Comparison of ENCODE assay signal across 26 cellular contexts in genomic region chr6:14831922-14832321, GRCh38.
A peak's percentile ranks its signal among the peaks of the same experiment; 100 is the strongest.
DNase-seq lines count a peak whose midpoint lies in the region; ATAC-seq and TF ChIP-seq lines count a peak whose summit lies in the region.
"Had no signal": no experiment of that assay in that cellular context is flagged by ENCODE, and none has a peak within 500 bp of the region (broad histone marks: within the 10 kb centered on the region; RNA-seq: fewer than 3 reads in every experiment).

No MANE protein-coding gene starts in this region.

- no peaks in the 10 kb centered on the region for H3K36me3 ChIP-seq in thyroid gland
- H3K36me3 ChIP-seq: breast epithelium, heart left ventricle, stomach, tibial artery had no signal

- H3K27me3 ChIP-seq in thyroid gland = no peaks in the 10 kb centered on the region
- H3K27me3 ChIP-seq: breast epithelium, heart left ventricle, stomach had no signal

- no peaks in the 10 kb centered on the region for H3K9me3 ChIP-seq in thyroid gland
- H3K9me3 ChIP-seq: breast epithelium, heart left ventricle, stomach, tibial artery had no signal

- no peak overlapping the region for H3K27ac Mint-ChIP-seq in HFFc6
- H3K27ac Mint-ChIP-seq: activated naive CD4-positive, alpha-beta T cell treated with anti-CD3 and anti-CD28 coated beads, Interleukin-2, amount 10 ng/mL, durations not matched to agents 7 days and 5 days; activated T-helper 1 cell treated with anti-CD3 and anti-CD28 coated beads, Interleukin-12 subunit alpha, Interleukin-12 subunit beta, Interleukin-2, Interleukin-4 antibody, amounts not matched to agents 30 ng/mL and 10 ng/mL and 1 ng/mL, durations not matched to agents 14 hours and 24 hours and 36 hours; CD4-positive, CD25-positive, alpha-beta regulatory T cell; effector memory CD8-positive, alpha-beta T cell had no signal

- H3K4me1 ChIP-seq in thyroid gland = peaks cover 6 to 13% of the 10 kb centered on the region in 2 donors
- H3K4me1 ChIP-seq: breast epithelium, heart left ventricle, stomach, tibial artery had no signal

- H3K4me3 Mint-ChIP-seq in HFFc6 = no peak overlapping the region
- H3K4me3 Mint-ChIP-seq: activated naive CD4-positive, alpha-beta T cell treated with anti-CD3 and anti-CD28 coated beads, Interleukin-2, amount 10 ng/mL, durations not matched to agents 7 days and 5 days; activated T-helper 1 cell treated with anti-CD3 and anti-CD28 coated beads, Interleukin-12 subunit alpha, Interleukin-12 subunit beta, Interleukin-2, Interleukin-4 antibody, amounts not matched to agents 30 ng/mL and 10 ng/mL and 1 ng/mL, durations not matched to agents 14 hours and 24 hours and 36 hours; CD4-positive, CD25-positive, alpha-beta regulatory T cell; effector memory CD8-positive, alpha-beta T cell had no signal

- H3K4me1 Mint-ChIP-seq in HFFc6 (ENCODE audit: low read depth) = no peaks in the 10 kb centered on the region
- H3K4me1 Mint-ChIP-seq: activated naive CD4-positive, alpha-beta T cell treated with anti-CD3 and anti-CD28 coated beads, Interleukin-2, amount 10 ng/mL, durations not matched to agents 7 days and 5 days; CD4-positive, CD25-positive, alpha-beta regulatory T cell had no signal

- no peaks in the 10 kb centered on the region for H3K9me3 Mint-ChIP-seq in HFFc6
- H3K9me3 Mint-ChIP-seq: activated naive CD4-positive, alpha-beta T cell treated with anti-CD3 and anti-CD28 coated beads, Interleukin-2, amount 10 ng/mL, durations not matched to agents 7 days and 5 days; CD4-positive, CD25-positive, alpha-beta regulatory T cell; effector memory CD8-positive, alpha-beta T cell had no signal

- no peak for TF ChIP-seq POLR2A in thyroid gland (IDR thresholded peaks at IDR 0.05)

- H3K27me3 Mint-ChIP-seq in HFFc6 (ENCODE audit: insufficient read depth) = peaks cover 11% of the 10 kb centered on the region

- no peak overlapping the region for H3K27ac ChIP-seq in thyroid gland
- H3K27ac ChIP-seq: breast epithelium, heart left ventricle, stomach, tibial artery had no signal

- no peak for ATAC-seq in HG03196 (IDR thresholded peaks at IDR 0.05; ENCODE audit: unreplicated experiment)
- ATAC-seq: effector memory CD8-positive, alpha-beta T cell; heart left ventricle had no signal

- peak in 2 of 3 experiments; percentile 3 to 11 for DNase-seq in NCI-H1417 (lab: John Stamatoyannopoulos, UW)
- no peak for DNase-seq in NCI-H1417 treated with DMSO at 0.1 percent for 48 hours (lab: John Stamatoyannopoulos, UW)
- DNase-seq in astrocyte of the spinal cord (ENCODE audit: low read depth, low spot score) = peak; percentile 35
- peak; percentile 49 for DNase-seq in midbrain (lab: John Stamatoyannopoulos, UW)
- peak; percentile 5 to 18 for DNase-seq in thyroid gland
- DNase-seq in HFFc6 = no peak
- DNase-seq in activated CD4-positive, alpha-beta T cell treated with anti-CD3 and anti-CD28 coated beads for 1 hour = no peak
- DNase-seq: 8988T; activated naive CD4-positive, alpha-beta T cell treated with anti-CD3 and anti-CD28 coated beads, Interleukin-2, amount 10 ng/mL, durations not matched to agents 7 days and 5 days; amniotic stem cell; CD4-positive, CD25-positive, alpha-beta regulatory T cell; cortex of kidney; effector memory CD8-positive, alpha-beta T cell; EL; heart left ventricle; kidney glomerular epithelial cell; NCI-H2081 treated with DMSO at 0.1 percent for 48 hours; NCI-H524; Right ventricle myocardium superior; stomach; T1000; tibial artery had no signal

- intact Hi-C loops in thyroid gland (cut with DNase I) = no loop called here

- WGBS in thyroid gland, 2 donors = 20 to 34% methylated on average over 6 of the region's 6 CpGs

- TF ChIP-seq CTCF in astrocyte of the spinal cord (IDR thresholded peaks at IDR 0.05; ENCODE audit: low read depth, low read length) (no peak), thyroid gland (IDR thresholded peaks at IDR 0.05) (no peak), HFFc6 (IDR thresholded peaks at IDR 0.05) (no peak)

- H3K4me3 ChIP-seq in astrocyte of the spinal cord (ENCODE audit: low read depth, low read length) (no peak overlapping the region), thyroid gland (replicated peaks in 1 of 3) (no peak overlapping the region)
- H3K4me3 ChIP-seq: breast epithelium, heart left ventricle, lung, stomach, tibial artery had no signal

- H3K36me3 Mint-ChIP-seq in HFFc6 (ENCODE audit: low read depth) = no peaks in the 10 kb centered on the region
- H3K36me3 Mint-ChIP-seq: activated naive CD4-positive, alpha-beta T cell treated with anti-CD3 and anti-CD28 coated beads, Interleukin-2, amount 10 ng/mL, durations not matched to agents 7 days and 5 days; CD4-positive, CD25-positive, alpha-beta regulatory T cell had no signal

- in situ Hi-C loops in astrocyte of the spinal cord (cut with HindIII; ENCODE audit: low sequenced_read_pairs) = no loop called here

Comparison
In these comparisons a context has a peak if more than half of its experiments do, and no peak if none do; other contexts are left out.
1. DNase-seq: peak in NCI-H1417 (2 of 3), astrocyte of the spinal cord (single experiment), midbrain (single experiment) and thyroid gland (2 of 2); none in NCI-H1417 treated with DMSO at 0.1 percent for 48 hours (single experiment), HFFc6 (single experiment) and activated CD4-positive, alpha-beta T cell treated with anti-CD3 and anti-CD28 coated beads for 1 hour (single experiment).